ENCODE assay signal across 25 cellular contexts in genomic region chr12:113003631-113004030, GRCh38. TPM values are rescaled to one million over a fixed set of nuclear protein-coding genes. Genes with fewer than 3 reads are reported as not detected.
DNase-seq lines count a peak whose midpoint lies in the region; ATAC-seq, FAIRE-seq and TF ChIP-seq lines count a peak whose summit lies in the region.
"Had no signal": no experiment of that assay in that cellular context is flagged by ENCODE, and none has a peak within 500 bp of the region (broad histone marks: within the 10 kb centered on the region; RNA-seq: fewer than 3 reads in every experiment).

No MANE protein-coding gene starts in this region.

- H4K5ac ChIP-seq in H9 (ENCODE audit: insufficient read length, low read depth, low read length): no peak overlapping the region

- TF ChIP-seq CTCF in H9 (conservative IDR thresholded peaks at IDR 0.05): no peak
- no peak for TF ChIP-seq CTCF in HepG2 (CRISPR knock-in tag; IDR thresholded peaks at IDR 0.05)

- CTCF ChIA-PET in HepG2 (lab: Yijun Ruan, JAX; ENCODE audit: low intra/inter-chr PET ratio, low total read pairs): interaction anchor here (2.0 kb wide), 1 partner anchor 11 kb away, joined by 7 read pairs; no protein-coding TSS in a partner anchor

- H3K79me1 ChIP-seq in H9 (ENCODE audit: insufficient read depth, low read depth, low read length, poor library complexity, severe bottlenecking): no peaks in the 10 kb centered on the region

- peaks cover 26% of the 10 kb centered on the region for H3K27me3 Mint-ChIP-seq in H9 (ENCODE audit: low read depth)
- H3K27me3 Mint-ChIP-seq in stimulated activated naive B cell treated with anti-CD40 and anti-IgM and Interleukin-4, amounts not matched to agents 10 μg/mL and 1 μg/mL and 100 μg/mL, for 72 hours: no peaks in the 10 kb centered on the region
- H3K27me3 Mint-ChIP-seq: CD8-positive, alpha-beta memory T cell had no signal

- H3K4me1 ChIP-seq in H9 (ENCODE audit: insufficient read depth, low read length) (no peaks in the 10 kb centered on the region), HepG2 (ENCODE audit: insufficient read depth, low read length) (peaks cover 12% of the 10 kb centered on the region)

- TF ChIP-seq EP300 in HepG2 (IDR thresholded peaks at IDR 0.05; ENCODE audit: low read depth in 2 of 2, low read length in 2 of 2): no peak
- TF ChIP-seq EP300 in HepG2 (CRISPR knock-in tag; IDR thresholded peaks at IDR 0.05; ENCODE audit: borderline replicate concordance): no peak

- H3K79me2 ChIP-seq in H9 (ENCODE audit: insufficient read depth, low read length) (no peaks in the 10 kb centered on the region), HepG2 (ENCODE audit: insufficient read depth, low read length) (no peaks in the 10 kb centered on the region)

- no TSS peak for BruUV-seq in HepG2 (replicated peaks; lab: Mats Ljungman, UMichigan)

- H3K4me1 Mint-ChIP-seq in H9: 0 out of 4 replicates have a peak, but pooled peaks cover 0 to 2% of the 10 kb centered on the region in 2 experiments
- H3K4me1 Mint-ChIP-seq in stimulated activated naive B cell treated with anti-CD40 and anti-IgM and Interleukin-4, amounts not matched to agents 10 μg/mL and 1 μg/mL and 100 μg/mL, for 72 hours: peaks cover 13 to 14% of the 10 kb centered on the region in 2 donors
- H3K4me1 Mint-ChIP-seq: CD8-positive, alpha-beta memory T cell had no signal

- no CpG with 5 or more reads among the region's 9 CpGs for WGBS in H9 (ENCODE audit: extremely low coverage, insufficient read length, low lambda C conversion rate)
- 33% methylated on average over 9 of the region's 9 CpGs for WGBS in HepG2 (ENCODE audit: low lambda C conversion rate)

- no peak overlapping the region for H4K91ac ChIP-seq in H9 (ENCODE audit: insufficient read length, low read depth, low read length)

- H3K27ac ChIP-seq in H9 (ENCODE audit: insufficient read length, low read depth, low read length) (no peak overlapping the region), HepG2 (ENCODE audit: extremely low read length, insufficient read depth, low read length) (no peak overlapping the region)
- H3K27ac ChIP-seq: BLaER1 treated with 17β-estradiol and CSF1 and Interleukin-3, amounts not matched to agents 10 nM and 100 nM had no signal

- H3K23ac ChIP-seq in H9 (ENCODE audit: insufficient read length, low read depth, low read length): no peak overlapping the region

- no peak overlapping the region for H2AFZ ChIP-seq in H9 (ENCODE audit: low read length)
- no peak overlapping the region for H2AFZ ChIP-seq in HepG2 (ENCODE audit: low read length)

- intact Hi-C loops in HepG2 (cut with micrococcal nuclease; ENCODE audit: unreplicated experiment): no loop called here

- H3K27me3 ChIP-seq in H9 (ENCODE audit: insufficient read depth, low read length) (no peaks in the 10 kb centered on the region), HepG2 (ENCODE audit: control insufficient read depth in 1 of 2, insufficient read depth in 2 of 2, low read length in 2 of 2) (peaks cover 3 to 19% of the 10 kb centered on the region in 2 experiments; a peak in 2 of 5 replicates)
- H3K27me3 ChIP-seq: BLaER1 treated with 17β-estradiol and CSF1 and Interleukin-3, amounts not matched to agents 10 nM and 100 nM had no signal

- TF ChIP-seq POLR2A in HepG2 (IDR thresholded peaks at IDR 0.05; ENCODE audit: insufficient read depth in 1 of 2, low read depth in 2 of 2, low read length in 2 of 2): no peak

- no peak overlapping the region for H2BK15ac ChIP-seq in H9 (ENCODE audit: low read depth, low read length)

- no peak overlapping the region for H2AK5ac ChIP-seq in H9 (ENCODE audit: insufficient read length, low read length)

- in situ Hi-C loops in HepG2 (cut with HindIII; ENCODE audit: extremely low pct_ligation_motif_present, low pct_unique_long_range_greater_than_20kb): no loop called here

- no peak overlapping the region for H4K8ac ChIP-seq in H9 (replicated peaks; ENCODE audit: insufficient read length, low read depth, low read length)

- no peak overlapping the region for H3K56ac ChIP-seq in H9 (ENCODE audit: insufficient read length, low read depth, low read length)

- H3K27ac Mint-ChIP-seq in H9: no peak overlapping the region
- peak overlapping the region; percentile 37 for H3K27ac Mint-ChIP-seq in stimulated activated naive B cell treated with anti-CD40 and anti-IgM and Interleukin-4, amounts not matched to agents 10 μg/mL and 1 μg/mL and 100 μg/mL, for 72 hours

- no peaks in the 10 kb centered on the region for H3K9me3 ChIP-seq in H9 (ENCODE audit: control insufficient read depth, low read depth, low read length)
- H3K9me3 ChIP-seq in HepG2 (ENCODE audit: low read length): no peaks in the 10 kb centered on the region

- no peak overlapping the region for H2BK120ac ChIP-seq in H9 (ENCODE audit: low read depth, low read length, poor library complexity, severe bottlenecking)

- no peaks in the 10 kb centered on the region for H3K23me2 ChIP-seq in H9 (ENCODE audit: insufficient read length, low read depth, low read length, poor library complexity, severe bottlenecking)

- no peak overlapping the region for H2BK5ac ChIP-seq in H9 (ENCODE audit: insufficient read length, low read length)

- no peak for FAIRE-seq in HepG2 (lab: Jason Lieb, UNC)
- FAIRE-seq: A204.1, GM12891, H1, RCC 7860 had no signal

- H3K9ac ChIP-seq in H9 (ENCODE audit: extremely low read depth, insufficient read length, low read length) (no peak overlapping the region), HepG2 (ENCODE audit: insufficient read depth, low read depth, low read length) (no peak overlapping the region)
- H3K9ac ChIP-seq: BLaER1 treated with 17β-estradiol and CSF1 and Interleukin-3, amounts not matched to agents 10 nM and 100 nM had no signal

- no peak overlapping the region for H2BK12ac ChIP-seq in H9 (ENCODE audit: insufficient read length, low read depth, low read length)

- H3K4ac ChIP-seq in H9 (ENCODE audit: low read depth, low read length): no peak overlapping the region

- H4K20me1 ChIP-seq in H9 (ENCODE audit: control insufficient read depth, insufficient read depth, insufficient read length) (no peaks in the 10 kb centered on the region), HepG2 (ENCODE audit: insufficient read depth, low read length) (no peaks in the 10 kb centered on the region)
- H4K20me1 ChIP-seq: BLaER1 treated with 17β-estradiol and CSF1 and Interleukin-3, amounts not matched to agents 10 nM and 100 nM had no signal

- peaks cover 1% of the 10 kb centered on the region in 2 experiments for H3K9me3 Mint-ChIP-seq in H9
- H3K9me3 Mint-ChIP-seq in stimulated activated naive B cell treated with anti-CD40 and anti-IgM and Interleukin-4, amounts not matched to agents 10 μg/mL and 1 μg/mL and 100 μg/mL, for 72 hours: peaks cover 0 to under 1% of the 10 kb centered on the region in 2 donors
- H3K9me3 Mint-ChIP-seq: CD8-positive, alpha-beta memory T cell had no signal

- ATAC-seq in stimulated activated naive B cell treated with anti-CD40 and anti-IgM and Interleukin-4, amounts not matched to agents 10 μg/mL and 1 μg/mL and 100 μg/mL, for 72 hours (replicated peaks): no peak
- ATAC-seq in HepG2: no peak
- ATAC-seq in HG03457 (IDR thresholded peaks at IDR 0.05; ENCODE audit: unreplicated experiment): no peak
- ATAC-seq: HCT116 had no signal

- H2BK20ac ChIP-seq in H9 (ENCODE audit: low read depth, low read length, poor library complexity, severe bottlenecking): no peak overlapping the region

- POLR2A ChIA-PET in HepG2 (lab: Yijun Ruan, JAX): no interaction called here

- no peaks in the 10 kb centered on the region for H3K36me3 ChIP-seq in HepG2 (replicated peaks in 1 of 2; ENCODE audit: control insufficient read depth in 1 of 2, insufficient read depth in 2 of 2, low read length in 2 of 2)

- peak; percentile 6 for DNase-seq in activated CD8-positive, alpha-beta memory T cell treated with anti-CD3 and anti-CD28 coated beads, Interleukin-2, amount 50 U/mL, for 48 hours
- no peak for DNase-seq in activated CD8-positive, alpha-beta memory T cell treated with anti-CD3 and anti-CD28 coated beads for 24 hours
- peak; percentile 10 for DNase-seq in H9
- DNase-seq in islet precursor cell: peak; percentile 52
- DNase-seq in stimulated activated naive B cell treated with anti-CD40 and anti-IgM and Interleukin-4, amounts not matched to agents 10 μg/mL and 1 μg/mL and 100 μg/mL, for 72 hours: no peak
- no peak for DNase-seq in HepG2 (ENCODE audit: low spot score)
- DNase-seq: Calu3; CD8-positive, alpha-beta memory T cell; DMS79 treated with DMSO at 0.1 percent for 48 hours; GF-D8; Karpas-422; NCI-H1092; NCI-H1417 treated with DMSO at 0.1 percent for 48 hours; NCI-H1930; NCI-H2107; NCI-H524; NCI-H748 treated with DMSO at 0.1 percent for 48 hours had no signal

- no peak overlapping the region for H3K4me3 ChIP-seq in HepG2 (replicated peaks in 1 of 3; ENCODE audit: insufficient read depth in 1 of 3, low read depth in 2 of 3, low read length in 3 of 3)
- H3K4me3 ChIP-seq: BLaER1 treated with 17β-estradiol and CSF1 and Interleukin-3, amounts not matched to agents 10 nM and 100 nM had no signal

- H3K4me3 Mint-ChIP-seq in H9: no peak overlapping the region
- no peak overlapping the region for H3K4me3 Mint-ChIP-seq in stimulated activated naive B cell treated with anti-CD40 and anti-IgM and Interleukin-4, amounts not matched to agents 10 μg/mL and 1 μg/mL and 100 μg/mL, for 72 hours
- H3K4me3 Mint-ChIP-seq: CD8-positive, alpha-beta memory T cell had no signal

- no peak overlapping the region for H3T11ph ChIP-seq in H9 (ENCODE audit: low read length)

- H3K4me2 ChIP-seq in H9 (ENCODE audit: insufficient read depth, insufficient read length, low read length) (no peak overlapping the region), HepG2 (ENCODE audit: low read depth, low read length) (no peak overlapping the region)
- H3K4me2 ChIP-seq: BLaER1 treated with 17β-estradiol and CSF1 and Interleukin-3, amounts not matched to agents 10 nM and 100 nM had no signal

- no peak overlapping the region for H3K18ac ChIP-seq in H9 (ENCODE audit: insufficient read length, low read depth, low read length)

- no peak for TF ChIP-seq RAD21 in HepG2 (CRISPR knock-in tag; IDR thresholded peaks at IDR 0.05)

- H3K14ac ChIP-seq in H9 (ENCODE audit: insufficient read depth, low read length): no peak overlapping the region

- peaks cover 0 to 2% (median 0%) of the 10 kb centered on the region in 3 experiments; a peak in 2 of 7 replicates for H3K36me3 Mint-ChIP-seq in H9 (ENCODE audit: insufficient read depth in 1 of 3, low read depth in 3 of 3)
- H3K36me3 Mint-ChIP-seq in stimulated activated naive B cell treated with anti-CD40 and anti-IgM and Interleukin-4, amounts not matched to agents 10 μg/mL and 1 μg/mL and 100 μg/mL, for 72 hours: peaks cover 26 to 59% of the 10 kb centered on the region in 2 donors

RNA-seq across cellular contexts. Expression of gene OAS2, which starts 25.3 kb away (rescaled TPM):
- total RNA-seq in H9 (2021) (not detected in 2 replicates), HepG2 (2016; rRNA removed; fragmentation: Illumina TruSeq; extraction: Trizol) (0.24 and 0.44 TPM in 2 replicates)
- total RNA-seq in HepG2 (2016; cell fraction: cytosol; rRNA removed; fragmentation: Illumina TruSeq; extraction: Trizol; ENCODE audit: low read depth): not detected in 2 replicates
- total RNA-seq in HepG2 (2016; cell fraction: insoluble cytoplasmic fraction; rRNA removed; fragmentation: Illumina TruSeq; extraction: Trizol): 0.11 TPM in 1 of 2 replicates, not detected in the other
- 0.10 TPM in 1 of 2 replicates, not detected in the other for total RNA-seq in HepG2 (2016; cell fraction: membrane; rRNA removed; fragmentation: Illumina TruSeq; extraction: Trizol)
- total RNA-seq in HepG2 (2016; cell fraction: nucleus; rRNA removed; fragmentation: Illumina TruSeq; extraction: Trizol): not detected in 2 replicates
- 0.05 and 0.10 TPM in 2 replicates for polyA plus RNA-seq in HepG2 (2011; rRNA removed)
- 0.07 and 0.09 TPM in 2 replicates for polyA plus RNA-seq in HepG2 (2011; cell fraction: cytosol; rRNA removed)
- 0.13 and 0.23 TPM in 2 replicates for polyA plus RNA-seq in HepG2 (2011; cell fraction: nucleus; rRNA removed)
- polyA plus RNA-seq in HepG2 (2012): not detected in 2 replicates
- polyA plus RNA-seq in HepG2 (2016; cell fraction: cytosol; fragmentation: Illumina TruSeq; extraction: Trizol; ENCODE audit: low read depth): not detected in 2 replicates
- 0.20 TPM in 1 of 2 replicates, not detected in the other for polyA plus RNA-seq in HepG2 (2016; cell fraction: insoluble cytoplasmic fraction; fragmentation: Illumina TruSeq; extraction: Trizol; ENCODE audit: low read depth)
- polyA plus RNA-seq in HepG2 (2016; cell fraction: membrane; fragmentation: Illumina TruSeq; extraction: Trizol; ENCODE audit: low read depth): not detected in 2 replicates
- not detected in 2 replicates for polyA plus RNA-seq in HepG2 (2016; cell fraction: nucleus; fragmentation: Illumina TruSeq; extraction: Trizol; ENCODE audit: insufficient read depth, low read depth)
- polyA minus RNA-seq in HepG2 (2011; rRNA and poly(A)+ RNA removed; ENCODE audit: low replicate concordance): 0.98 TPM in 1 of 2 replicates, not detected in the other
- not detected in 2 replicates for polyA minus RNA-seq in HepG2 (2011; cell fraction: cytosol; rRNA and poly(A)+ RNA removed)
- not detected in 2 replicates for polyA minus RNA-seq in HepG2 (2011; cell fraction: nucleus; rRNA and poly(A)+ RNA removed)
- total RNA-seq: H1 had no signal

RNA-seq across cellular contexts. Expression of gene DTX1, which starts 52.9 kb away (rescaled TPM):
- total RNA-seq in H9 (2021) (3.0 and 3.5 TPM in 2 replicates), HepG2 (2016; rRNA removed; fragmentation: Illumina TruSeq; extraction: Trizol) (not detected in 2 replicates)
- not detected in 2 replicates for total RNA-seq in HepG2 (2016; cell fraction: cytosol; rRNA removed; fragmentation: Illumina TruSeq; extraction: Trizol; ENCODE audit: low read depth)
- total RNA-seq in HepG2 (2016; cell fraction: insoluble cytoplasmic fraction; rRNA removed; fragmentation: Illumina TruSeq; extraction: Trizol): not detected in 2 replicates
- total RNA-seq in HepG2 (2016; cell fraction: membrane; rRNA removed; fragmentation: Illumina TruSeq; extraction: Trizol): not detected in 2 replicates
- not detected in 2 replicates for total RNA-seq in HepG2 (2016; cell fraction: nucleus; rRNA removed; fragmentation: Illumina TruSeq; extraction: Trizol)
- not detected in 2 replicates for polyA plus RNA-seq in HepG2 (2011; rRNA removed)
- polyA plus RNA-seq in HepG2 (2011; cell fraction: cytosol; rRNA removed): not detected in 2 replicates
- not detected in 2 replicates for polyA plus RNA-seq in HepG2 (2011; cell fraction: nucleus; rRNA removed)
- not detected in 2 replicates for polyA plus RNA-seq in HepG2 (2012)
- polyA plus RNA-seq in HepG2 (2016; cell fraction: cytosol; fragmentation: Illumina TruSeq; extraction: Trizol; ENCODE audit: low read depth): not detected in 2 replicates
- not detected in 2 replicates for polyA plus RNA-seq in HepG2 (2016; cell fraction: insoluble cytoplasmic fraction; fragmentation: Illumina TruSeq; extraction: Trizol; ENCODE audit: low read depth)
- polyA plus RNA-seq in HepG2 (2016; cell fraction: membrane; fragmentation: Illumina TruSeq; extraction: Trizol; ENCODE audit: low read depth): not detected in 2 replicates
- not detected in 2 replicates for polyA plus RNA-seq in HepG2 (2016; cell fraction: nucleus; fragmentation: Illumina TruSeq; extraction: Trizol; ENCODE audit: insufficient read depth, low read depth)
- not detected in 2 replicates for polyA minus RNA-seq in HepG2 (2011; rRNA and poly(A)+ RNA removed; ENCODE audit: low replicate concordance)
- not detected in 2 replicates for polyA minus RNA-seq in HepG2 (2011; cell fraction: cytosol; rRNA and poly(A)+ RNA removed)
- polyA minus RNA-seq in HepG2 (2011; cell fraction: nucleus; rRNA and poly(A)+ RNA removed): not detected in 2 replicates
- total RNA-seq: Calu3, HT-29 had no signal

Comparison
In these comparisons a context has a peak if more than half of its experiments do, and no peak if none do; other contexts are left out.
1. DNase-seq: peak in activated CD8-positive, alpha-beta memory T cell treated with anti-CD3 and anti-CD28 coated beads, Interleukin-2, amount 50 U/mL, for 48 hours (single experiment), H9 (single experiment) and islet precursor cell (single experiment); none in activated CD8-positive, alpha-beta memory T cell treated with anti-CD3 and anti-CD28 coated beads for 24 hours (single experiment), stimulated activated naive B cell treated with anti-CD40 and anti-IgM and Interleukin-4, amounts not matched to agents 10 μg/mL and 1 μg/mL and 100 μg/mL, for 72 hours (single experiment) and HepG2 (single experiment).